In genomic region chr14:24299255-24300191, GRCh38 we compare ENCODE assay signal across 8 cellular contexts. TPM values are rescaled to one million over a fixed set of nuclear protein-coding genes. Genes with fewer than 3 reads are reported as not detected.
DNase-seq lines count a peak whose midpoint lies in the region; ATAC-seq and TF ChIP-seq lines count a peak whose summit lies in the region.

TSS of gene DHRS1 (minus strand) at chr14:24299780. CDS start at chr14:24299106, 674 bp downstream.
A gene with protein sequence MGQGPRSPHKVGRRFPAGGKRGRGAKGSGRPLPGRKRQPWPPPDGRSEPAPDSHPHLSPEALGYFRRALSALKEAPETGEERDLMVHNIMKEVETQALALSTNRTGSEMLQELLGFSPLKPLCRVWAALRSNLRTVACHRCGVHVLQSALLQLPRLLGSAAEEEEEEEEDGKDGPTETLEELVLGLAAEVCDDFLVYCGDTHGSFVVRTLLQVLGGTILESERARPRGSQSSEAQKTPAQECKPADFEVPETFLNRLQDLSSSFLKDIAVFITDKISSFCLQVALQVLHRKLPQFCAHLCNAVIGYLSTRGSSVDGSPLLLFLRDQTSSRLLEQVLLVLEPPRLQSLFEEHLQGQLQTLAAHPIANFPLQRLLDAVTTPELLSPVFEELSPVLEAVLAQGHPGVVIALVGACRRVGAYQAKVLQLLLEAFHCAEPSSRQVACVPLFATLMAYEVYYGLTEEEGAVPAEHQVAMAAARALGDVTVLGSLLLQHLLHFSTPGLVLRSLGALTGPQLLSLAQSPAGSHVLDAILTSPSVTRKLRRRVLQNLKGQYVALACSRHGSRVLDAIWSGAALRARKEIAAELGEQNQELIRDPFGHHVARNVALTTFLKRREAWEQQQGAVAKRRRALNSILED (plus strand): TSS chr14:24299850. CDS start chr14:24299955, 105 bp downstream.

- CTCF ChIA-PET in Panc1 (lab: Charles Lee) = interaction anchor here (0.5 to 1.6 kb wide), 3 partner anchors 44 to 84 kb away, joined by 3 to 6 read pairs (median 3); partner anchors contain the start of genes MDP1 and TINF2

- TF ChIP-seq CTCF in Panc1 (IDR thresholded peaks at IDR 0.05) (no peak), esophagus squamous epithelium (IDR thresholded peaks at IDR 0.05) (peak in 2 of 6 experiments; percentile 18 to 30)

- POLR2A ChIA-PET in Panc1 (lab: Charles Lee) = interaction anchor here (0.6 to 0.7 kb wide), 3 partner anchors 52 to 1430 kb away, joined by 3 to 10 read pairs (median 4); partner anchors contain the start of gene TINF2

- H3K4me1 ChIP-seq in Panc1 (ENCODE audit: control insufficient read depth, insufficient read depth, low read length) (peaks cover 7% of the 10 kb centered on the region; the same call in 1 of the 2 replicates), esophagus squamous epithelium (peaks cover 20 to 59% (median 25%) of the 10 kb centered on the region in 3 donors)

- H3K27ac ChIP-seq in Panc1 (ENCODE audit: low read length) = peak within 1 kb of the TSS; percentile 77
- H3K27ac ChIP-seq in esophagus squamous epithelium = peak within 1 kb of the TSS; percentile 94 to 97 (median 96)

- 0% methylated on average over 7 to 10 of the region's 75 CpGs for WGBS in esophagus squamous epithelium, 2 donors

- TSS peak; percentile 70 for BruUV-seq in Panc1 (replicated peaks; lab: Mats Ljungman, UMichigan)

- ATAC-seq in GM21447 (IDR thresholded peaks at IDR 0.05; ENCODE audit: unreplicated experiment) = peak; percentile 55
- peak; percentile 87 for ATAC-seq in Panc1
- ATAC-seq in naive B cell (ENCODE audit: low read depth in 2 of 2) = peak; percentile 81 to 87
- ATAC-seq in stimulated activated effector memory CD8-positive, alpha-beta T cell treated with anti-CD3 and anti-CD28 coated beads, Interleukin-12 subunit alpha, Interleukin-12 subunit beta, amount 100 ng/mL, for 72 hours = peak; percentile 85

- peaks cover 35 to 55% (median 53%) of the 10 kb centered on the region in 3 donors for H3K4me1 Mint-ChIP-seq in naive B cell
- peaks cover 53% of the 10 kb centered on the region for H3K4me1 Mint-ChIP-seq in stimulated activated effector memory CD8-positive, alpha-beta T cell treated with anti-CD3 and anti-CD28 coated beads, Interleukin-12 subunit alpha, Interleukin-12 subunit beta, amount 100 ng/mL, for 72 hours

- in situ Hi-C loops in Panc1 (cut with HindIII; ENCODE audit: low pct_unique_long_range_greater_than_20kb, low sequenced_read_pairs) = no loop called here

- intact Hi-C loops in Panc1 (cut with micrococcal nuclease; ENCODE audit: unreplicated experiment) (no loop called here), esophagus squamous epithelium (cut with DNase I) (loop anchor here (2.0 kb wide), 1 partner anchor 57 kb away; the partner anchor contains the start of gene TINF2)

- H3K4me3 Mint-ChIP-seq in naive B cell = peak within 1 kb of the TSS; percentile 89 to 99 (median 96)
- H3K4me3 Mint-ChIP-seq in stimulated activated effector memory CD8-positive, alpha-beta T cell treated with anti-CD3 and anti-CD28 coated beads, Interleukin-12 subunit alpha, Interleukin-12 subunit beta, amount 100 ng/mL, for 72 hours = peak within 1 kb of the TSS; percentile 87

- H3K4me3 ChIP-seq in Panc1 (ENCODE audit: low read depth in 2 of 2, low read length in 2 of 2) (peak within 1 kb of the TSS; percentile 89 to 92), esophagus squamous epithelium (peak within 1 kb of the TSS; percentile 60 to 92 (median 87))

- H3K36me3 ChIP-seq in Panc1 (ENCODE audit: control insufficient read depth, insufficient read depth, low read length) (peaks cover 9% of the 10 kb centered on the region; the same call in 1 of the 2 replicates), esophagus squamous epithelium (peaks cover 16 to 64% (median 24%) of the 10 kb centered on the region in 3 donors)

- DNase-seq in DMS 273 treated with DMSO at 0.1 percent for 48 hours (lab: John Stamatoyannopoulos, UW) (peak; percentile 60), HuH-7 (ENCODE audit: low spot score) (peak; percentile 87), Panc1 (ENCODE audit: low read depth, low spot score) (peak; percentile 46), activated T-helper 1 cell treated with Interleukin-2 at 50 U/mL for 16 hours (ENCODE audit: low read depth) (peak; percentile 87), esophagus squamous epithelium (lab: John Stamatoyannopoulos, UW) (peak; percentile 71), naive B cell (peak; percentile 91)
- peak; percentile 96 for DNase-seq in stimulated activated effector memory CD8-positive, alpha-beta T cell treated with anti-CD3 and anti-CD28 coated beads, Interleukin-12 subunit alpha, Interleukin-12 subunit beta, amount 100 ng/mL, for 72 hours (ENCODE audit: low spot score in 2 of 2)

- no peaks in the 10 kb centered on the region for H3K27me3 Mint-ChIP-seq in naive B cell

- H3K27ac Mint-ChIP-seq in naive B cell = peak within 1 kb of the TSS; percentile 92 to 99 (median 97)
- peak within 1 kb of the TSS; percentile 91 for H3K27ac Mint-ChIP-seq in stimulated activated effector memory CD8-positive, alpha-beta T cell treated with anti-CD3 and anti-CD28 coated beads, Interleukin-12 subunit alpha, Interleukin-12 subunit beta, amount 100 ng/mL, for 72 hours

- H3K27me3 ChIP-seq in Panc1 (ENCODE audit: control insufficient read depth, insufficient read depth, low read length) (no peaks in the 10 kb centered on the region), esophagus squamous epithelium (no peaks in the 10 kb centered on the region)

- H3K9me3 ChIP-seq in Panc1 (ENCODE audit: control insufficient read depth, insufficient read depth, low read depth, low read length) (no peaks in the 10 kb centered on the region), esophagus squamous epithelium (no peaks in the 10 kb centered on the region)

- no peaks in the 10 kb centered on the region for H3K9me3 Mint-ChIP-seq in naive B cell
- H3K9me3 Mint-ChIP-seq in stimulated activated effector memory CD8-positive, alpha-beta T cell treated with anti-CD3 and anti-CD28 coated beads, Interleukin-12 subunit alpha, Interleukin-12 subunit beta, amount 100 ng/mL, for 72 hours = no peaks in the 10 kb centered on the region

- peaks cover 5 to 14% of the 10 kb centered on the region in 2 donors for H3K36me3 Mint-ChIP-seq in naive B cell
- peaks cover 75% of the 10 kb centered on the region for H3K36me3 Mint-ChIP-seq in stimulated activated effector memory CD8-positive, alpha-beta T cell treated with anti-CD3 and anti-CD28 coated beads, Interleukin-12 subunit alpha, Interleukin-12 subunit beta, amount 100 ng/mL, for 72 hours

- peak in 3 of 4 donors; percentile 73 to 78 (median 78) for TF ChIP-seq POLR2A in esophagus squamous epithelium (IDR thresholded peaks at IDR 0.05)

RNA-seq across cellular contexts. Expression of gene DHRS1, which starts in this region (rescaled TPM):
- 8.9 TPM for total RNA-seq in Panc1 (2021; ENCODE audit: unreplicated experiment)
- polyA plus RNA-seq in Panc1 (2012; ENCODE audit: insufficient read length) = 15.0 TPM
- 100 to 1,000 TPM in 2 of 4 donors, 10 to 100 TPM in 2; 81.6 to 164 (median 101) TPM for total RNA-seq in esophagus squamous epithelium
- 10 to 100 TPM; 20.4 to 38.5 (median 29.3) TPM for polyA plus RNA-seq in naive B cell (ENCODE audit: low read depth in 6 of 6)

RNA-seq across cellular contexts. Expression of the second gene that starts in this region (rescaled TPM):
- total RNA-seq in Panc1 (2021; ENCODE audit: unreplicated experiment) (25.3 TPM), esophagus squamous epithelium (10 to 100 TPM; 18.0 to 29.8 (median 25.0) TPM)
- 17.9 TPM for polyA plus RNA-seq in Panc1 (2012; ENCODE audit: insufficient read length)
- polyA plus RNA-seq in naive B cell (ENCODE audit: low read depth in 6 of 6) = 1 to 10 TPM in 5 of 6 donors, under 1 TPM in 1; 0.83 to 2.4 (median 1.3) TPM

Comparison
In these comparisons a context has a peak if more than half of its experiments do, and no peak if none do; other contexts are left out.
1. Peak in every context shown above with its lines: DNase-seq, ATAC-seq, H3K4me3 ChIP-seq and H3K27ac ChIP-seq.
2. DNase-seq: peak in every context shown above with its lines; median percentile 96 in stimulated activated effector memory CD8-positive, alpha-beta T cell treated with anti-CD3 and anti-CD28 coated beads, Interleukin-12 subunit alpha, Interleukin-12 subunit beta, amount 100 ng/mL, for 72 hours; 91 in naive B cell; 87 in HuH-7; 87 in activated T-helper 1 cell treated with Interleukin-2 at 50 U/mL for 16 hours; 71 in esophagus squamous epithelium; 60 in DMS 273 treated with DMSO at 0.1 percent for 48 hours; 46 in Panc1.